In genomic region chr1:109484519-109484975, GRCh38 we compare ENCODE assay signal across 1 cellular context.
A peak's percentile ranks its signal among the peaks of the same experiment; 100 is the strongest.
TF ChIP-seq lines count a peak whose summit lies in the region.

No MANE protein-coding gene starts in this region.

TF ChIP-seq in K562, 482 proteins besides CTCF, POLR2A, EP300 and RAD21 (continues in another document):
- no peak for TF ChIP-seq ZNF592 (IDR thresholded peaks at IDR 0.05)
- 0 out of 2 replicates have a peak, but pooled peaks have one; percentile 60 for TF ChIP-seq FOXK1 (CRISPR knock-in tag; IDR thresholded peaks at IDR 0.05; ENCODE audit: borderline replicate concordance)
- TF ChIP-seq, protein P1, sequence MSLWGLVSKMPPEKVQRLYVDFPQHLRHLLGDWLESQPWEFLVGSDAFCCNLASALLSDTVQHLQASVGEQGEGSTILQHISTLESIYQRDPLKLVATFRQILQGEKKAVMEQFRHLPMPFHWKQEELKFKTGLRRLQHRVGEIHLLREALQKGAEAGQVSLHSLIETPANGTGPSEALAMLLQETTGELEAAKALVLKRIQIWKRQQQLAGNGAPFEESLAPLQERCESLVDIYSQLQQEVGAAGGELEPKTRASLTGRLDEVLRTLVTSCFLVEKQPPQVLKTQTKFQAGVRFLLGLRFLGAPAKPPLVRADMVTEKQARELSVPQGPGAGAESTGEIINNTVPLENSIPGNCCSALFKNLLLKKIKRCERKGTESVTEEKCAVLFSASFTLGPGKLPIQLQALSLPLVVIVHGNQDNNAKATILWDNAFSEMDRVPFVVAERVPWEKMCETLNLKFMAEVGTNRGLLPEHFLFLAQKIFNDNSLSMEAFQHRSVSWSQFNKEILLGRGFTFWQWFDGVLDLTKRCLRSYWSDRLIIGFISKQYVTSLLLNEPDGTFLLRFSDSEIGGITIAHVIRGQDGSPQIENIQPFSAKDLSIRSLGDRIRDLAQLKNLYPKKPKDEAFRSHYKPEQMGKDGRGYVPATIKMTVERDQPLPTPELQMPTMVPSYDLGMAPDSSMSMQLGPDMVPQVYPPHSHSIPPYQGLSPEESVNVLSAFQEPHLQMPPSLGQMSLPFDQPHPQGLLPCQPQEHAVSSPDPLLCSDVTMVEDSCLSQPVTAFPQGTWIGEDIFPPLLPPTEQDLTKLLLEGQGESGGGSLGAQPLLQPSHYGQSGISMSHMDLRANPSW (CRISPR knock-in tag; IDR thresholded peaks at IDR 0.05), result 0 out of 2 replicates have a peak, but pooled peaks have one; percentile 39
- 0 out of 2 replicates have a peak, but pooled peaks have one; percentile 2 for TF ChIP-seq PKNOX1 (IDR thresholded peaks at IDR 0.05)
- no peak for TF ChIP-seq BACH1 (tag; IDR thresholded peaks at IDR 0.05)
- TF ChIP-seq ZSCAN32 (CRISPR knock-in tag; IDR thresholded peaks at IDR 0.05), result no peak
- TF ChIP-seq GTF3C2 (IDR thresholded peaks at IDR 0.05; ENCODE audit: borderline replicate concordance, extremely low read depth, insufficient read length), result no peak
- TF ChIP-seq MTF1 (CRISPR knock-in tag; IDR thresholded peaks at IDR 0.05; ENCODE audit: borderline replicate concordance), result 0 out of 2 replicates have a peak, but pooled peaks have one; percentile 1
- 0 out of 2 replicates have a peak, but pooled peaks have one; percentile 5 for TF ChIP-seq GATAD2A (IDR thresholded peaks at IDR 0.05)
- TF ChIP-seq HDGF (IDR thresholded peaks at IDR 0.05), result peak; percentile 98
- no peak for TF ChIP-seq CTCFL (IDR thresholded peaks at IDR 0.05; ENCODE audit: borderline replicate concordance, insufficient read depth, low read depth, low read length, poor library complexity, severe bottlenecking)
- 0 out of 2 replicates have a peak, but pooled peaks have one; percentile 29 for TF ChIP-seq ZBTB40 (IDR thresholded peaks at IDR 0.05)
- TF ChIP-seq ZBTB40 (CRISPR knock-in tag; IDR thresholded peaks at IDR 0.05), result no peak
- no peak for TF ChIP-seq ZNF445 (CRISPR knock-in tag; IDR thresholded peaks at IDR 0.05; ENCODE audit: low read depth)
- TF ChIP-seq, protein P2, sequence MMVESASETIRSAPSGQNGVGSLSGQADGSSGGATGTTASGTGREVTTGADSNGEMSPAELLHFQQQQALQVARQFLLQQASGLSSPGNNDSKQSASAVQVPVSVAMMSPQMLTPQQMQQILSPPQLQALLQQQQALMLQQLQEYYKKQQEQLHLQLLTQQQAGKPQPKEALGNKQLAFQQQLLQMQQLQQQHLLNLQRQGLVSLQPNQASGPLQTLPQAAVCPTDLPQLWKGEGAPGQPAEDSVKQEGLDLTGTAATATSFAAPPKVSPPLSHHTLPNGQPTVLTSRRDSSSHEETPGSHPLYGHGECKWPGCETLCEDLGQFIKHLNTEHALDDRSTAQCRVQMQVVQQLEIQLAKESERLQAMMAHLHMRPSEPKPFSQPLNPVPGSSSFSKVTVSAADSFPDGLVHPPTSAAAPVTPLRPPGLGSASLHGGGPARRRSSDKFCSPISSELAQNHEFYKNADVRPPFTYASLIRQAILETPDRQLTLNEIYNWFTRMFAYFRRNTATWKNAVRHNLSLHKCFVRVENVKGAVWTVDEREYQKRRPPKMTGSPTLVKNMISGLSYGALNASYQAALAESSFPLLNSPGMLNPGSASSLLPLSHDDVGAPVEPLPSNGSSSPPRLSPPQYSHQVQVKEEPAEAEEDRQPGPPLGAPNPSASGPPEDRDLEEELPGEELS (CRISPR knock-in tag; IDR thresholded peaks at IDR 0.05; ENCODE audit: borderline replicate concordance), result peak; percentile 54; the same call in 1 of the 2 replicates
- 0 out of 4 replicates have a peak, but pooled peaks of 1 of the 2 experiments have one; percentile 66 for TF ChIP-seq HDAC1 (IDR thresholded peaks at IDR 0.05)
- TF ChIP-seq BRF2 (IDR thresholded peaks at IDR 0.05; ENCODE audit: borderline replicate concordance, insufficient read depth, insufficient read length), result no peak
- peak; percentile 12; the same call in 1 of the 2 replicates for TF ChIP-seq MTA1 (IDR thresholded peaks at IDR 0.05; ENCODE audit: borderline replicate concordance)
- TF ChIP-seq HLTF (IDR thresholded peaks at IDR 0.05), result 0 out of 2 replicates have a peak, but pooled peaks have one; percentile 40
- TF ChIP-seq, protein P3, sequence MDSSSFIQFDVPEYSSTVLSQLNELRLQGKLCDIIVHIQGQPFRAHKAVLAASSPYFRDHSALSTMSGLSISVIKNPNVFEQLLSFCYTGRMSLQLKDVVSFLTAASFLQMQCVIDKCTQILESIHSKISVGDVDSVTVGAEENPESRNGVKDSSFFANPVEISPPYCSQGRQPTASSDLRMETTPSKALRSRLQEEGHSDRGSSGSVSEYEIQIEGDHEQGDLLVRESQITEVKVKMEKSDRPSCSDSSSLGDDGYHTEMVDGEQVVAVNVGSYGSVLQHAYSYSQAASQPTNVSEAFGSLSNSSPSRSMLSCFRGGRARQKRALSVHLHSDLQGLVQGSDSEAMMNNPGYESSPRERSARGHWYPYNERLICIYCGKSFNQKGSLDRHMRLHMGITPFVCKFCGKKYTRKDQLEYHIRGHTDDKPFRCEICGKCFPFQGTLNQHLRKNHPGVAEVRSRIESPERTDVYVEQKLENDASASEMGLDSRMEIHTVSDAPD (CRISPR knock-in tag; IDR thresholded peaks at IDR 0.05), result no peak
